Comparison of ENCODE assay signal across 17 cellular contexts in the genomic region with DNA sequence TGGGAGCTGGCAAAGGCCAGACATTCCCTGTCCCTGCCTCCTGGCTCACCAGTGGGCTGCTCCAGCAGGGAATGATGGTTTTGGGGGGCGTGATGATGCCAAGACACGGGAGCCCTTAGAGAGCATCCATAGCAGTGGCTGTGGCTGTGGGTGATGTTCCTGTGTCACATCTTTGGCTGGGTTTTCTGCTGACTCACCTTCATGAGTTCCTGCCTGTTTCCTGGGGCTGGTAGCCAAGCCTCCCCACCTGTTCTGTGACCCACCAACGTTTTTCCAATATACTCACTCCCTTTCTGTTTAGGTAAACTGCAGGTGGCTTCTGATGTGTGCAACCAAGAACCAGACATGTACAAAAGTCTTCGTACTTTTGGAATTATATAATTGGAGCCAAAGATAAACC.
"Had no signal": no experiment of that assay in that cellular context is flagged by ENCODE, and none has a peak within 500 bp of the region (broad histone marks: within the 10 kb centered on the region; RNA-seq: fewer than 3 reads in every experiment).

No MANE protein-coding gene starts in this region.

- H3K4me1 ChIP-seq: left ventricle myocardium inferior, right atrium auricular region, tibial artery, uterus had no signal

- ATAC-seq: natural killer cell treated with Interleukin-12 subunit alpha and Interleukin-12 subunit beta and Interleukin-15 and Interleukin-18, amount 100 ng/mL, for 72 hours had no signal

- H3K27me3 ChIP-seq: dorsolateral prefrontal cortex, right atrium auricular region, tibial artery, uterus had no signal

- H3K36me3 ChIP-seq: left ventricle myocardium inferior, right atrium auricular region, tibial artery, uterus had no signal

- H3K4me3 ChIP-seq: dorsolateral prefrontal cortex, left ventricle myocardium inferior, right atrium auricular region, tibial artery, uterus had no signal

- H3K9me3 ChIP-seq: left ventricle myocardium inferior, right atrium auricular region, tibial artery, uterus had no signal

- H3K27ac ChIP-seq: left ventricle myocardium inferior, right atrium auricular region, tibial artery, uterus had no signal

- DNase-seq: activated CD4-positive, alpha-beta T cell treated with anti-CD3 and anti-CD28 coated beads, Interleukin-2, amount 10 ng/mL, durations not matched to agents 7 days and 5 days; activated CD4-positive, CD25-positive, alpha-beta regulatory T cell; activated CD8-positive, alpha-beta memory T cell treated with anti-CD3 and anti-CD28 coated beads for 24 hours; activated gamma-delta T cell treated with Interleukin-2 at 50 U/mL for 16 hours; amniotic stem cell; hypothalamus; kidney; left ventricle myocardium inferior; mesenchymal stem cell; small intestine; stimulated activated CD4-positive, alpha-beta T cell treated with anti-CD3 and anti-CD28 coated beads, Interleukin-4, amount 100 ng/mL, for 24 hours; stimulated activated naive CD4-positive, alpha-beta T cell; tibial artery; uterus had no signal
